In the genomic region with DNA sequence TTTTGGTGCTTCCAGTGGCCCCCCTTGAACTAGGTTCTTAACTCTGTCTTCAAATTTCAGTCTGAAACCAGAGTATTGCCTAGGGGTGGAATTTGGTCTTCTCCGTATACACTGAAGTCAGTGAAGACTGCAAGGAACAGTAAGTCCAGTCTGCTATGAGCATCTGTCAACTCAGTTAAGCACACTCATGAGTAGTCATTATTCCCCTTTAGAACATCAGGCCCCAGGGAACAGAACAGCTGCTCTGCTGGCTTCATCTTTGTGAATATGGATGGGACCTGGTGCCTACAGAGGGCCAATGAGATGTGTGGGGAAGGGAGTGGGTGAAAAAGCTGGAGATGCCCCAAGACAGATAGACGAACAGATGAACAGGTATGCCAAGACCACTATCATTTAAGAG, we compare ENCODE assay signal across 18 cellular contexts.
DNase-seq lines count a peak whose midpoint lies in the region; ATAC-seq and TF ChIP-seq lines count a peak whose summit lies in the region.
"Had no signal": no experiment of that assay in that cellular context is flagged by ENCODE, and none has a peak within 500 bp of the region (broad histone marks: within the 10 kb centered on the region; RNA-seq: fewer than 3 reads in every experiment).

No MANE protein-coding gene starts in this region.

- TF ChIP-seq CTCF in KMS-11 (conservative IDR thresholded peaks at IDR 0.05; ENCODE audit: low read depth, low read length): no peak
- TF ChIP-seq CTCF in suprapubic skin (IDR thresholded peaks at IDR 0.05): no peak

- no peak for ATAC-seq in GM18520 (IDR thresholded peaks at IDR 0.05; ENCODE audit: unreplicated experiment)
- ATAC-seq: GM12878, HCT116 had no signal

- TF ChIP-seq EP300 in suprapubic skin (IDR thresholded peaks at IDR 0.05): no peak

- H3K27me3 ChIP-seq in KMS-11 (ENCODE audit: insufficient read depth, low read depth): no peaks in the 10 kb centered on the region
- H3K27me3 ChIP-seq in suprapubic skin: no peaks in the 10 kb centered on the region
- H3K27me3 ChIP-seq: BLaER1 had no signal

- no peaks in the 10 kb centered on the region for H3K9me3 ChIP-seq in suprapubic skin
- H3K9me3 ChIP-seq: BLaER1 had no signal

- H3K79me2 ChIP-seq in KMS-11 (ENCODE audit: insufficient read depth, low read depth): no peaks in the 10 kb centered on the region

- DNase-seq in NCI-H1694 treated with DMSO at 0.1 percent for 48 hours (lab: John Stamatoyannopoulos, UW) (peak; percentile 14), SK-MEL-5 (ENCODE audit: low read depth, low spot score) (peak; percentile 22), myocyte (ENCODE audit: low read depth) (peak; percentile 37), GM19238 (ENCODE audit: insufficient read length, low spot score) (no peak), suprapubic skin (ENCODE audit: low spot score in 2 of 2) (no peak)
- DNase-seq in stimulated activated CD4-positive, alpha-beta T cell treated with anti-CD3 and anti-CD28 coated beads, Interleukin-4, amount 100 ng/mL, for 24 hours: no peak
- DNase-seq: 8988T; CD4-positive, alpha-beta memory T cell; DMS53; DND-41; EL; IMR-90 had no signal

- no peak for TF ChIP-seq POLR2A in suprapubic skin (IDR thresholded peaks at IDR 0.05)

- H3K27ac ChIP-seq in KMS-11 (no peak overlapping the region), suprapubic skin (no peak overlapping the region)
- H3K27ac ChIP-seq: BLaER1 had no signal

- no peak overlapping the region for H3K4me3 ChIP-seq in KMS-11 (IDR thresholded peaks at IDR 0.05; ENCODE audit: insufficient read depth, low read depth, low read length)
- no peak overlapping the region for H3K4me3 ChIP-seq in suprapubic skin
- H3K4me3 ChIP-seq: BLaER1, GM12878, GM23338 had no signal

- H3K36me3 ChIP-seq in KMS-11 (ENCODE audit: insufficient read depth) (no peaks in the 10 kb centered on the region), suprapubic skin (no peaks in the 10 kb centered on the region)
- H3K36me3 ChIP-seq: BLaER1 had no signal

- H3K4me1 ChIP-seq in KMS-11 (ENCODE audit: low read depth, poor library complexity, severe bottlenecking) (peaks cover 18% of the 10 kb centered on the region), suprapubic skin (peaks cover 5% of the 10 kb centered on the region)

- WGBS in suprapubic skin: 68% methylated on average over 2 of the region's 2 CpGs

- no peak overlapping the region for H2AFZ ChIP-seq in KMS-11 (ENCODE audit: low read depth)
- H2AFZ ChIP-seq: GM23338 had no signal

- H3K4me2 ChIP-seq in KMS-11: peak overlapping the region; percentile 46; the same call in 1 of the 2 replicates
- H3K4me2 ChIP-seq: BLaER1, GM23338 had no signal

- in situ Hi-C loops in SK-MEL-5 (cut with HindIII; ENCODE audit: low pct_unique_long_range_greater_than_20kb, low sequenced_read_pairs): no loop called here

- no peak overlapping the region for H3K9ac ChIP-seq in KMS-11
- H3K9ac ChIP-seq: BLaER1 had no signal

- no peaks in the 10 kb centered on the region for H4K20me1 ChIP-seq in KMS-11 (ENCODE audit: insufficient read depth)
- H4K20me1 ChIP-seq: BLaER1 had no signal

Comparison
In these comparisons a context has a peak if more than half of its experiments do, and no peak if none do; other contexts are left out.
1. DNase-seq: peak in NCI-H1694 treated with DMSO at 0.1 percent for 48 hours (single experiment), SK-MEL-5 (single experiment) and myocyte (single experiment); none in stimulated activated CD4-positive, alpha-beta T cell treated with anti-CD3 and anti-CD28 coated beads, Interleukin-4, amount 100 ng/mL, for 24 hours (single experiment), GM19238 (single experiment) and suprapubic skin (0 of 2).